15 cellular contexts compared by ENCODE assay signal in the genomic region with DNA sequence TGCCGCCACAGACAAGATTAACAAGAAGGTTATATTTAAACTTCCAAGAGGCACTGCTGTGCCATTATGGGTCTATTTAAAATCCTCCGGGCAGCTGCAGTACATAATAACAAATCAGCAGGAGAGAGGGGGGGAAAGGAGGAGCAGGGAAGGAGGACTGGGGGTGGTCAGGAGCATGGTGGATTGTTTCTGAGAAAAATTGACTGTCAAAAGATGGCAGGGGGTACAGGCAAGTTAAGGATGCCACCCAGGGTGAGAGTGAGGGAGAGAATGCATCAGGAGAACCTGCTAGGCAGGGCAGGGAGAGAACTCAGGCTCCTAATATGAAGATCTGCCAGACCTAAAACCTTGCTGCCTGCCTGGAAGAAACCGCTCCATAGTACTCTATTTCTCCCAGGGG.
A peak's percentile ranks its signal among the peaks of the same experiment; 100 is the strongest.
DNase-seq lines count a peak whose midpoint lies in the region; ATAC-seq and TF ChIP-seq lines count a peak whose summit lies in the region.
"Had no signal": no experiment of that assay in that cellular context is flagged by ENCODE, and none has a peak within 500 bp of the region (broad histone marks: within the 10 kb centered on the region; RNA-seq: fewer than 3 reads in every experiment).

No MANE protein-coding gene starts in this region.

- TF ChIP-seq CTCF in RWPE1 (conservative IDR thresholded peaks at IDR 0.05; ENCODE audit: low read depth), result no peak

- H3K9me3 ChIP-seq in iPS-20b (ENCODE audit: insufficient read depth, low read depth, low read length), result no peaks in the 10 kb centered on the region

- H3K27me3 ChIP-seq in iPS-20b (ENCODE audit: insufficient read depth, low read length), result no peaks in the 10 kb centered on the region

- POLR2A ChIA-PET in RWPE1 (lab: Yijun Ruan, JAX; ENCODE audit: low non-redundant PET), result no interaction called here

- H3K4me1 ChIP-seq in iPS-20b (ENCODE audit: insufficient read depth, low read length), result peaks cover 20% of the 10 kb centered on the region

- CTCF ChIA-PET in RWPE1 (lab: Yijun Ruan, JAX), result no interaction called here

- H3K36me3 ChIP-seq in iPS-20b (ENCODE audit: insufficient read depth, low read depth, low read length), result no peaks in the 10 kb centered on the region

- peak overlapping the region; percentile 39; the same call in 1 of the 2 replicates for H3K4me3 ChIP-seq in iPS-20b (ENCODE audit: low read length)
- H3K4me3 ChIP-seq: PC-9 had no signal

- H3K9ac ChIP-seq in iPS-20b (ENCODE audit: low read depth, low read length), result no peak overlapping the region

- ATAC-seq in GM19351 (IDR thresholded peaks at IDR 0.05; ENCODE audit: unreplicated experiment), result no peak

- DNase-seq in ELF-1 (ENCODE audit: low read depth, low spot score) (peak; percentile 6), NCI-H1417 (lab: John Stamatoyannopoulos, UW) (peak in 2 of 3 experiments; percentile 87 to 96), NCI-H345 treated with DMSO at 0.1 percent for 48 hours (lab: John Stamatoyannopoulos, UW; ENCODE audit: unreplicated experiment) (peak; percentile 40), inferior parietal cortex (ENCODE audit: extremely low spot score) (no peak), RWPE1 (ENCODE audit: low spot score) (no peak), D341Med (ENCODE audit: low spot score) (no peak)
- DNase-seq: ACHN, AML-193, KBM-7, NCI-H1436 treated with DMSO at 0.1 percent for 48 hours, NCI-H2171 treated with DMSO at 0.1 percent for 48 hours, NCI-H524 treated with DMSO at 0.1 percent for 48 hours, PC-9 had no signal

- H3K27ac ChIP-seq in iPS-20b (ENCODE audit: low read length) (no peak overlapping the region), RWPE1 (no peak overlapping the region)
- H3K27ac ChIP-seq: PC-9 had no signal

Comparison
In these comparisons a context has a peak if more than half of its experiments do, and no peak if none do; other contexts are left out.
1. DNase-seq: peak in ELF-1 (single experiment), NCI-H1417 (2 of 3) and NCI-H345 treated with DMSO at 0.1 percent for 48 hours (single experiment); none in inferior parietal cortex (single experiment), RWPE1 (single experiment) and D341Med (single experiment).